Comparison of ENCODE assay signal across 1 cellular context in the genomic region with DNA sequence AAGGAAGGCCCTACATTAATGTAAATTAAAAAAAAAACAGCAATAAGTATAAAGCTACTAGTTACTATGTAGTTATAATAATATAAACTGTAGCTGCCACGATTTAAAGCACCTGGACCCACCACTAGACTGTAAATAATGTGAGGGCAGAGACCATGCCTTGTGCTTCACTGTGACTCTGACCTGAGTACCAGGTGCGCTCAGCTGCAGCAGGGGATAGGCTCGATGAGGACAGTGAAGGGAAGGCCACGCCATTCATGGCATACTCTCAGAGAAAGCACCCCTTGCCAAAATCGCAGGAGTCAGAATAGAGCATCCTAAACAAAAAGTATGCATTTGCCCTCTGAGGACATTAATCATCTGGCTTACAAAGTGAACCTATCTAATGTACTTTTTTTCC.
TF ChIP-seq lines count a peak whose summit lies in the region.

No MANE protein-coding gene starts in this region.

TF ChIP-seq in H1, 55 proteins besides CTCF, POLR2A, EP300 and RAD21:
- TF ChIP-seq POLR2AphosphoS5 (IDR thresholded peaks at IDR 0.05; ENCODE audit: low read depth, low read length) (peak; percentile 41; the same call in 1 of the 2 replicates), POU5F1 (IDR thresholded peaks at IDR 0.05; ENCODE audit: low read depth, low read length) (no peak), RFX5 (IDR thresholded peaks at IDR 0.05; ENCODE audit: borderline replicate concordance, low read depth, low read length) (no peak), SAP30 (IDR thresholded peaks at IDR 0.05; ENCODE audit: insufficient read depth, insufficient replicate concordance, low read length) (no peak), GABPA (IDR thresholded peaks at IDR 0.05; ENCODE audit: borderline replicate concordance, insufficient read depth, low read length) (no peak)
TF ChIP-seq in H1: peak in this region for 1.
